ENCODE assay signal across 12 cellular contexts in the genomic region with DNA sequence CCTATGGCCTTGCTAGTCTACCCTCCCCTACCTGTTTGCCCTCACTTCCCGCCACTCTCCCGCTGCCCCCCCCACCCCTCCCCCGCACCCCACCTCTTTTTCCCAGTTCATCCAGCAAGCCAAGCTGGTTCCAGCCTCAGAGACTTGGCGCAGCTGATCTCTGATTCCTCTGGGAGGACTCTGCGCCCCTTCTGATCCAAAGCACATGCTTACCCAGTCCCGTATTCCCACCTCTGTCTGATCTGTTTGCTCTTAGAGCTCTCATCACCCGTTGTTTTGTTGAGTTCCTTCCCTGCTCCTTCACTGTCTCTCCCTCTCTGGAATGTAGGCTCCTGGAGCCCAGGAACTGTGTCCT. TPM values are rescaled to one million over a fixed set of nuclear protein-coding genes. Genes with fewer than 3 reads are reported as not detected.
DNase-seq lines count a peak whose midpoint lies in the region; TF ChIP-seq lines count a peak whose summit lies in the region.
"Had no signal": no experiment of that assay in that cellular context is flagged by ENCODE, and none has a peak within 500 bp of the region (broad histone marks: within the 10 kb centered on the region; RNA-seq: fewer than 3 reads in every experiment).

No MANE protein-coding gene starts in this region.

- DNase-seq in NCI-H82 (lab: John Stamatoyannopoulos, UW) (peak; percentile 27), NCI-H82 treated with DMSO at 0.1 percent for 48 hours (lab: John Stamatoyannopoulos, UW; ENCODE audit: unreplicated experiment) (no peak), SW480 (ENCODE audit: low spot score) (peak; percentile 20), esophagus muscularis mucosa (ENCODE audit: extremely low spot score) (no peak), smooth muscle cell (lab: John Stamatoyannopoulos, UW; ENCODE audit: unreplicated experiment) (no peak), pons (ENCODE audit: low spot score) (no peak), mucosa of gallbladder (ENCODE audit: low spot score) (no peak), NOMO-1 treated with DMSO at 0.1 percent for 48 hours (lab: John Stamatoyannopoulos, UW; ENCODE audit: unreplicated experiment) (no peak)
- DNase-seq: NCI-H1694 treated with DMSO at 0.1 percent for 48 hours had no signal

- peaks cover 30% of the 10 kb centered on the region for H3K79me2 ChIP-seq in smooth muscle cell (ENCODE audit: low read depth)

- H3K9ac ChIP-seq in smooth muscle cell (ENCODE audit: low read depth), result no peak overlapping the region

- no peaks in the 10 kb centered on the region for H3K27me3 ChIP-seq in esophagus muscularis mucosa
- no peaks in the 10 kb centered on the region for H3K27me3 ChIP-seq in smooth muscle cell (ENCODE audit: low read depth)
- H3K27me3 ChIP-seq: SJSA1 had no signal

- H3K27ac ChIP-seq in esophagus muscularis mucosa (replicated peaks in 1 of 4) (peak overlapping the region in 3 of 4 donors; percentile 90 to 94 (median 94)), smooth muscle cell (ENCODE audit: low read depth) (no peak overlapping the region)
- H3K27ac ChIP-seq: SJSA1 had no signal

- H3K9me3 ChIP-seq in esophagus muscularis mucosa (no peaks in the 10 kb centered on the region), smooth muscle cell (replicated peaks; ENCODE audit: low read depth) (no peaks in the 10 kb centered on the region)
- H3K9me3 ChIP-seq: thoracic aorta had no signal

- TF ChIP-seq CTCF in esophagus muscularis mucosa (IDR thresholded peaks at IDR 0.05), result no peak
- TF ChIP-seq CTCF in smooth muscle cell (IDR thresholded peaks at IDR 0.05; ENCODE audit: borderline replicate concordance, insufficient read depth, poor library complexity, severe bottlenecking), result no peak

- TF ChIP-seq POLR2A in esophagus muscularis mucosa (IDR thresholded peaks at IDR 0.05; ENCODE audit: low read depth), result no peak

- 54% methylated on average over 7 of the region's 7 CpGs for WGBS in esophagus muscularis mucosa
- WGBS in smooth muscle cell (ENCODE audit: low lambda C conversion rate), result 50% methylated on average over 6 of the region's 7 CpGs

- H3K4me2 ChIP-seq in smooth muscle cell, result peak overlapping the region; percentile 98

- intact Hi-C loops in esophagus muscularis mucosa (cut with DNase I), result no loop called here

- no peak overlapping the region for H2AFZ ChIP-seq in smooth muscle cell (ENCODE audit: low read depth)

- H3K36me3 ChIP-seq in esophagus muscularis mucosa (no peaks in the 10 kb centered on the region), smooth muscle cell (ENCODE audit: low read depth) (no peaks in the 10 kb centered on the region)
- H3K36me3 ChIP-seq: thoracic aorta had no signal

- H3K4me1 ChIP-seq in esophagus muscularis mucosa (peaks cover 34 to 42% (median 39%) of the 10 kb centered on the region in 4 donors), smooth muscle cell (ENCODE audit: low read depth) (peaks cover 33% of the 10 kb centered on the region)

- no peak for TF ChIP-seq EP300 in esophagus muscularis mucosa (IDR thresholded peaks at IDR 0.05)

- H3F3A ChIP-seq in smooth muscle cell (ENCODE audit: low read depth), result no peaks in the 10 kb centered on the region

- H4K20me1 ChIP-seq in smooth muscle cell (ENCODE audit: low read depth), result peaks cover 32% of the 10 kb centered on the region

- H3K4me3 ChIP-seq in esophagus muscularis mucosa (peak overlapping the region in 2 of 4 donors; percentile 67 to 79), smooth muscle cell (no peak overlapping the region)

RNA-seq across cellular contexts. Expression of a gene that starts 1.3 kb away (rescaled TPM):
- 10 to 100 TPM; 25.8 to 41.2 (median 38.6) TPM for total RNA-seq in esophagus muscularis mucosa
- 18.8 and 20.4 TPM in 2 replicates for total RNA-seq in smooth muscle cell
- 9.2 and 16.2 TPM in 2 replicates for polyA plus RNA-seq in smooth muscle cell
- total RNA-seq in mucosa of gallbladder, result 34.6 TPM

RNA-seq across cellular contexts. Expression of a gene that starts 40.6 kb away (rescaled TPM):
- total RNA-seq in esophagus muscularis mucosa (not detected), smooth muscle cell (not detected in 2 replicates), mucosa of gallbladder (0.14 TPM)
- not detected in 2 replicates for polyA plus RNA-seq in smooth muscle cell
- total RNA-seq: endothelial cell of umbilical vein, SJSA1, thoracic aorta had no signal
- polyA plus RNA-seq: endothelial cell of umbilical vein had no signal

RNA-seq across cellular contexts. Expression of a gene that starts 47.0 kb away (rescaled TPM):
- total RNA-seq in esophagus muscularis mucosa, result under 1 TPM; 0.19 to 0.69 (median 0.37) TPM
- not detected in 2 replicates for total RNA-seq in smooth muscle cell
- polyA plus RNA-seq in smooth muscle cell, result not detected in 2 replicates
- total RNA-seq in mucosa of gallbladder, result 0.29 TPM
- total RNA-seq: endothelial cell of umbilical vein, SJSA1, thoracic aorta had no signal

Comparison
In these comparisons a context has a peak if more than half of its experiments do, and no peak if none do; other contexts are left out.
1. DNase-seq: peak in NCI-H82 (single experiment) and SW480 (single experiment); none in NCI-H82 treated with DMSO at 0.1 percent for 48 hours (single experiment), esophagus muscularis mucosa (single experiment), smooth muscle cell (single experiment), pons (single experiment), mucosa of gallbladder (single experiment) and NOMO-1 treated with DMSO at 0.1 percent for 48 hours (single experiment).